ENCODE assay signal across 21 cellular contexts in genomic region chr17:29363716-29364115, GRCh38.
"Had no signal": no experiment of that assay in that cellular context is flagged by ENCODE, and none has a peak within 500 bp of the region (broad histone marks: within the 10 kb centered on the region; RNA-seq: fewer than 3 reads in every experiment).

No MANE protein-coding gene starts in this region.

- DNase-seq: effector CD4-positive, alpha-beta T cell; endodermal cell; erythroblast; foreskin melanocyte; heart right ventricle; hypothalamus; left ventricle myocardium inferior; lower lobe of right lung; mesenchymal stem cell; midbrain; naive thymus-derived CD4-positive, alpha-beta T cell; posterior cingulate gyrus; sigmoid colon; stimulated activated CD4-positive, alpha-beta T cell treated with anti-CD3 and anti-CD28 coated beads, Interleukin-12 subunit alpha, Interleukin-12 subunit beta, amount 100 ng/mL, for 4 hours; stimulated activated naive CD4-positive, alpha-beta T cell; stomach; substantia nigra had no signal

- H3K27ac ChIP-seq: coronary artery, heart right ventricle, left ventricle myocardium inferior, lower lobe of right lung, sigmoid colon, skin epidermis, stomach had no signal

- H3K9me3 ChIP-seq: heart right ventricle, left ventricle myocardium inferior, lower lobe of right lung, sigmoid colon, stomach had no signal

- H3K4me1 ChIP-seq: lower lobe of right lung, stomach had no signal

- FAIRE-seq: endothelial cell of umbilical vein, keratinocyte had no signal

- H3K4me3 ChIP-seq: coronary artery, heart right ventricle, left ventricle myocardium inferior, lower lobe of right lung, sigmoid colon, skin epidermis, stomach had no signal

- ATAC-seq: heart right ventricle; lower lobe of right lung; naive thymus-derived CD4-positive, alpha-beta T cell had no signal
